1 cellular context compared by ENCODE assay signal in the genomic region with DNA sequence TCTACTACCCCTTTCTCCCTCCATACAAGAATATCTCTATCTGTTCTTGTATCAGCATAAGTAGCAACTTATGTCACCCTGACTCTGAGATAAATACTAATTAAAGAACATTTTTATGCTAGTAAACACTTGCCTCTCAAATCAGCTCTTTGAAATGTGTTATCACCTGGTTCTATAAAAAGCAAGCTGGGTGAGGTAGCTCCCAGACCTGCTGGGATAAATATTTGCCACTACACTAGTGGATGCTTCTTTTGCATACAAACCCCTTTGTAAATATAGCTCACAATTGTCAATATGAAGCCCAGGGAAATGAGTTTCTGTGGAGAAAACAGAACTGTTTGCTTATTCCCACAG.
TF ChIP-seq lines count a peak whose summit lies in the region.

No MANE protein-coding gene starts in this region.

TF ChIP-seq in endothelial cell of umbilical vein, 7 proteins besides CTCF, POLR2A, EP300 and RAD21:
- no peak for TF ChIP-seq GATA2 (IDR thresholded peaks at IDR 0.05; ENCODE audit: insufficient read depth, insufficient read length, low read depth, low read length)
- TF ChIP-seq POLR2AphosphoS5 (IDR thresholded peaks at IDR 0.05; ENCODE audit: insufficient read depth, low read depth, low read length): no peak
- no peak for TF ChIP-seq JUN (IDR thresholded peaks at IDR 0.05; ENCODE audit: borderline replicate concordance, insufficient read depth, insufficient read length, low read depth)
- TF ChIP-seq FOS (IDR thresholded peaks at IDR 0.05; ENCODE audit: borderline replicate concordance, insufficient read depth, low read length): no peak
- TF ChIP-seq EZH2 (IDR thresholded peaks at IDR 0.05; ENCODE audit: borderline replicate concordance, low read depth, low read length, severe bottlenecking): no peak
- TF ChIP-seq MYC (IDR thresholded peaks at IDR 0.05; ENCODE audit: low read depth, low read length): no peak
- TF ChIP-seq, protein P1, sequence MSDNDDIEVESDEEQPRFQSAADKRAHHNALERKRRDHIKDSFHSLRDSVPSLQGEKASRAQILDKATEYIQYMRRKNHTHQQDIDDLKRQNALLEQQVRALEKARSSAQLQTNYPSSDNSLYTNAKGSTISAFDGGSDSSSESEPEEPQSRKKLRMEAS (IDR thresholded peaks at IDR 0.05; ENCODE audit: insufficient read depth, insufficient read length): no peak
